In the genomic region with DNA sequence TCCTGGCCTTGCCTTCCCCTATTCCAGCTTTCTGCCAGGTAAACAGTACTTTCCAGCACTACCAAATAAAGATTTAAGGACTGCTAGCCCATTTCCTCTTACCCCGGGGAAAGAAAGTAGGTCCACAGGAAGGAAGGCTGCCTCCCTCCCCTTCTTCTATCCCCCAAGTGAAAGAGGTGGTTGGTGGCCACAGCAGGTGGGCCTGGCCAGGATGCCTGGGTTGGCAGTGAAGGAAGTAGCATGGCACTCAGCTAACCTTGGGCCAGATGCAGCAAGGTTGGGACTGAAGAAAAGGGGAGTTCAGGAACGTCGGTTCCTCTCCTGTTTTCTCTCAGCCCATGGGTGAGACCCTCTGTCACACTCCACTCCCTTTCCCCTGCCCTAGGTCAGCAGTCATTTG, we compare ENCODE assay signal across 32 cellular contexts. TPM values are rescaled to one million over a fixed set of nuclear protein-coding genes. Genes with fewer than 3 reads are reported as not detected.
DNase-seq lines count a peak whose midpoint lies in the region; ATAC-seq, FAIRE-seq and TF ChIP-seq lines count a peak whose summit lies in the region.
"Had no signal": no experiment of that assay in that cellular context is flagged by ENCODE, and none has a peak within 500 bp of the region (broad histone marks: within the 10 kb centered on the region; RNA-seq: fewer than 3 reads in every experiment).

No MANE protein-coding gene starts in this region.

- H3K36me3 ChIP-seq in OCI-LY1 (ENCODE audit: insufficient read depth, low read length), result peaks cover 14% of the 10 kb centered on the region
- peaks cover 0 to 4% of the 10 kb centered on the region in 2 experiments; a peak in 2 of 4 replicates for H3K36me3 ChIP-seq in GM12878 (ENCODE audit: control insufficient read depth in 2 of 2, insufficient read depth in 2 of 2, low read length in 1 of 2)
- H3K36me3 ChIP-seq in thymus (ENCODE audit: control insufficient read depth, insufficient read depth), result peaks cover 7% of the 10 kb centered on the region

- H3K4me3 ChIP-seq in OCI-LY1 (ENCODE audit: low read depth, low read length, poor library complexity, severe bottlenecking) (no peak overlapping the region), GM12878 (no peak overlapping the region), thymus (ENCODE audit: low read length) (no peak overlapping the region)
- H3K4me3 ChIP-seq: left ventricle myocardium inferior, PC-9, right lobe of liver had no signal

- TF ChIP-seq RAD21 in GM12878 (IDR thresholded peaks at IDR 0.05; ENCODE audit: insufficient read depth, low read depth, low read length), result no peak

- peak overlapping the region; percentile 16 for H3K27ac Mint-ChIP-seq in stimulated activated naive CD8-positive, alpha-beta T cell treated with anti-CD3 and anti-CD28 coated beads, Interleukin-15, Interleukin-2, amounts not matched to agents 100 ng/mL and 50 ng/mL, for 24 hours
- H3K27ac Mint-ChIP-seq: activated CD8-positive, alpha-beta memory T cell treated with anti-CD3 and anti-CD28 coated beads, Interleukin-2, amount 10 ng/mL, durations not matched to agents 7 days and 5 days; CD8-positive, alpha-beta T cell; nephron progenitor cell had no signal

- H2AFZ ChIP-seq in OCI-LY1 (ENCODE audit: low read length), result no peak overlapping the region
- H2AFZ ChIP-seq in GM12878 (ENCODE audit: control insufficient read depth, low read depth, low read length), result no peak overlapping the region
- H2AFZ ChIP-seq: PC-9 had no signal

- H3K9ac ChIP-seq in OCI-LY1 (ENCODE audit: low read length) (peak overlapping the region; percentile 14; the same call in 1 of the 2 replicates), GM12878 (ENCODE audit: control insufficient read depth, insufficient read depth, low read length) (no peak overlapping the region; the same call in 1 of the 2 replicates)

- SMC1A ChIA-PET in GM12878 (lab: Charles Lee; ENCODE audit: uncharacterized antibody, unreplicated experiment), result interaction anchor here (0.8 to 34.7 kb wide), 4 partner anchors 9 to 83 kb away, joined by 3 to 1989 read pairs (median 4); a partner anchor contains a TSS

- TF ChIP-seq CTCF in OCI-LY1 (IDR thresholded peaks at IDR 0.05; ENCODE audit: low read length) (no peak), GM12878 (IDR thresholded peaks at IDR 0.05 in 2 of 3, conservative IDR thresholded peaks at IDR 0.05 in 1 of 3; ENCODE audit: control insufficient read depth in 2 of 3, extremely low read depth in 1 of 3, insufficient read depth in 1 of 3, low read depth in 3 of 3, low read length in 3 of 3) (no peak)

- H3K27me3 ChIP-seq in OCI-LY1 (ENCODE audit: insufficient read depth, low read length) (no peaks in the 10 kb centered on the region), GM12878 (replicated peaks in 1 of 2; ENCODE audit: control insufficient read depth in 2 of 2, insufficient read depth in 2 of 2, low read length in 1 of 2) (no peaks in the 10 kb centered on the region), thymus (ENCODE audit: control insufficient read depth, insufficient read depth) (no peaks in the 10 kb centered on the region)
- H3K27me3 ChIP-seq: right lobe of liver had no signal

- RAD21 ChIA-PET in GM12878 (lab: Charles Lee; ENCODE audit: unreplicated experiment), result interaction anchor here (0.9 to 15.9 kb wide), 5 partner anchors 12 to 61 kb away, joined by 3 to 620 read pairs (median 5); a partner anchor contains a TSS

- H3K4me2 ChIP-seq in OCI-LY1 (ENCODE audit: low read length) (no peak overlapping the region; the same call in 1 of the 2 replicates), GM12878 (ENCODE audit: control insufficient read depth, insufficient read depth) (peak overlapping the region; percentile 75)
- H3K4me2 ChIP-seq: PC-9 had no signal

- CTCF ChIA-PET in GM12878 (lab: Yijun Ruan, JAX), result interaction anchor here (1.3 to 34.8 kb wide), 3 partner anchors 12 to 32 kb away, joined by 4 to 2098 read pairs (median 34); a partner anchor contains a TSS

- no peak for ATAC-seq in stimulated activated naive CD8-positive, alpha-beta T cell treated with anti-CD3 and anti-CD28 coated beads, Interleukin-15, Interleukin-2, amounts not matched to agents 100 U/mL and 50 U/mL, for 24 hours
- no peak for ATAC-seq in GM12878
- ATAC-seq in HG03280 (IDR thresholded peaks at IDR 0.05; ENCODE audit: unreplicated experiment), result no peak
- ATAC-seq: activated CD8-positive, alpha-beta memory T cell treated with anti-CD3 and anti-CD28 coated beads, Interleukin-2, amount 10 ng/mL, durations not matched to agents 7 days and 5 days; CD8-positive, alpha-beta T cell; HCT116; right lobe of liver had no signal

- peaks cover 78% of the 10 kb centered on the region for H3K4me1 Mint-ChIP-seq in stimulated activated naive CD8-positive, alpha-beta T cell treated with anti-CD3 and anti-CD28 coated beads, Interleukin-15, Interleukin-2, amounts not matched to agents 100 ng/mL and 50 ng/mL, for 24 hours (ENCODE audit: low read depth)

- H3K36me3 Mint-ChIP-seq in stimulated activated naive CD8-positive, alpha-beta T cell treated with anti-CD3 and anti-CD28 coated beads, Interleukin-15, Interleukin-2, amounts not matched to agents 100 ng/mL and 50 ng/mL, for 24 hours (ENCODE audit: low read depth), result peaks cover 41% of the 10 kb centered on the region

- in situ Hi-C loops in GM12878 (cut with MboI), result loop anchor here (25.0 kb wide), 2 partner anchors 1056 to 1406 kb away; a partner anchor contains a TSS

- peaks cover 16% of the 10 kb centered on the region; the same call in 1 of the 2 replicates for H3F3A ChIP-seq in OCI-LY1 (ENCODE audit: insufficient read depth, low read length)

- no peaks in the 10 kb centered on the region for H3K9me3 Mint-ChIP-seq in stimulated activated naive CD8-positive, alpha-beta T cell treated with anti-CD3 and anti-CD28 coated beads, Interleukin-15, Interleukin-2, amounts not matched to agents 100 ng/mL and 50 ng/mL, for 24 hours
- H3K9me3 Mint-ChIP-seq: CD8-positive, alpha-beta T cell; nephron progenitor cell had no signal

- no peaks in the 10 kb centered on the region for H3K9me2 ChIP-seq in OCI-LY1 (ENCODE audit: low read depth, low read length)

- H3K4me1 ChIP-seq in OCI-LY1 (ENCODE audit: insufficient read depth, low read length, severe bottlenecking) (peaks cover 60% of the 10 kb centered on the region), GM12878 (ENCODE audit: control insufficient read depth, insufficient read depth, low read length) (peaks cover 52% of the 10 kb centered on the region), thymus (ENCODE audit: control insufficient read depth, insufficient read depth, low read length) (peaks cover 43% of the 10 kb centered on the region)
- H3K4me1 ChIP-seq: right lobe of liver had no signal

- intact Hi-C loops in GM12878 (cut with micrococcal nuclease; ENCODE audit: unreplicated experiment), result no loop called here

- FAIRE-seq in GM12878 (lab: Jason Lieb, UNC), result no peak
- FAIRE-seq: G401.6, HTR-8/SVneo had no signal

- H3K27me3 Mint-ChIP-seq in stimulated activated naive CD8-positive, alpha-beta T cell treated with anti-CD3 and anti-CD28 coated beads, Interleukin-15, Interleukin-2, amounts not matched to agents 100 ng/mL and 50 ng/mL, for 24 hours, result peaks cover 5% of the 10 kb centered on the region

- no peak for DNase-seq in stimulated activated naive CD8-positive, alpha-beta T cell treated with anti-CD3 and anti-CD28 coated beads, Interleukin-15, Interleukin-2, amounts not matched to agents 100 U/mL and 50 U/mL, for 24 hours
- no peak for DNase-seq in GM12878 (ENCODE audit: low read depth, low spot score)
- DNase-seq in superior temporal gyrus (ENCODE audit: extremely low spot score), result no peak
- DNase-seq in globus pallidus (ENCODE audit: low spot score), result no peak
- DNase-seq: activated CD4-positive, alpha-beta T cell treated with anti-CD3 and anti-CD28 coated beads for 1 hour; activated CD8-positive, alpha-beta memory T cell treated with anti-CD3 and anti-CD28 coated beads, Interleukin-2, amount 10 ng/mL, durations not matched to agents 7 days and 5 days; aorta; CD8-positive, alpha-beta T cell; DMS153; Kasumi-1; left ventricle myocardium inferior; midbrain; NCI-H1048; NCI-H187; NCI-H774; nephron progenitor cell; PC-9; posterior cingulate gyrus; right lobe of liver; SHP77; stimulated activated CD4-positive, alpha-beta T cell treated with anti-CD3 and anti-CD28 coated beads, Interleukin-15, amount 100 ng/mL, for 24 hours; substantia nigra had no signal

- POLR2A ChIA-PET in GM12878 (lab: Charles Lee), result interaction anchor here (0.6 to 9.1 kb wide), 7 partner anchors 13 to 44 kb away, joined by 3 to 255 read pairs (median 4); a partner anchor contains a TSS

- no peak overlapping the region for H3K4me3 Mint-ChIP-seq in stimulated activated naive CD8-positive, alpha-beta T cell treated with anti-CD3 and anti-CD28 coated beads, Interleukin-15, Interleukin-2, amounts not matched to agents 100 ng/mL and 50 ng/mL, for 24 hours
- H3K4me3 Mint-ChIP-seq: activated CD8-positive, alpha-beta memory T cell treated with anti-CD3 and anti-CD28 coated beads, Interleukin-2, amount 10 ng/mL, durations not matched to agents 7 days and 5 days; CD8-positive, alpha-beta T cell; nephron progenitor cell had no signal

- no peaks in the 10 kb centered on the region for H3K9me3 ChIP-seq in OCI-LY1 (ENCODE audit: low read length)
- no peaks in the 10 kb centered on the region for H3K9me3 ChIP-seq in GM12878 (replicated peaks; ENCODE audit: control insufficient read depth, insufficient read depth, low read length)
- no peaks in the 10 kb centered on the region for H3K9me3 ChIP-seq in thymus (ENCODE audit: control insufficient read depth)
- H3K9me3 ChIP-seq: left ventricle myocardium inferior, right lobe of liver had no signal

- 2% methylated on average over 3 of the region's 3 CpGs for WGBS in GM12878 (ENCODE audit: insufficient coverage, insufficient replicate concordance, low lambda C conversion rate, missing lambda C conversion rate)
- WGBS in thymus, result 10% methylated on average over 3 of the region's 3 CpGs

- H3K27ac ChIP-seq in OCI-LY1 (ENCODE audit: low read depth, low read length, poor library complexity, severe bottlenecking) (peak overlapping the region; percentile 69), GM12878 (ENCODE audit: control insufficient read depth, insufficient read depth) (peak overlapping the region; percentile 66), thymus (ENCODE audit: low read depth) (peak overlapping the region; percentile 74)
- H3K27ac ChIP-seq: left ventricle myocardium inferior, PC-9, right lobe of liver had no signal

- no peak for TF ChIP-seq EP300 in GM12878 (IDR thresholded peaks at IDR 0.05; ENCODE audit: borderline replicate concordance in 1 of 2, control insufficient read depth in 1 of 2, low read depth in 2 of 2, low read length in 2 of 2)

- BruUV-seq in GM12878 (replicated peaks; lab: Mats Ljungman, UMichigan), result no TSS peak

- H3K79me2 ChIP-seq in OCI-LY1 (ENCODE audit: insufficient read depth, low read length) (no peaks in the 10 kb centered on the region), GM12878 (ENCODE audit: control insufficient read depth, insufficient read depth, low read length) (peaks cover 16% of the 10 kb centered on the region)

- 0 out of 2 replicates have a peak, but pooled peaks have one; percentile 21 for TF ChIP-seq POLR2A in GM12878 (IDR thresholded peaks at IDR 0.05; ENCODE audit: low read depth, low read length)

- H4K20me1 ChIP-seq in OCI-LY1 (ENCODE audit: insufficient read depth, low read length) (no peaks in the 10 kb centered on the region), GM12878 (ENCODE audit: control insufficient read depth, insufficient read depth) (no peaks in the 10 kb centered on the region)

RNA-seq across cellular contexts. Expression of a gene that starts 8.9 kb away (rescaled TPM):
- 15.8 and 17.1 TPM in 2 replicates for total RNA-seq in GM12878 (2013; cell fraction: nucleolus; rRNA removed)
- total RNA-seq in GM12878 (2014; rRNA removed), result 11.2 and 14.1 TPM in 2 replicates
- 5.3 and 5.4 TPM in 2 replicates for total RNA-seq in GM12878 (2014; rRNA removed; fragmentation: Illumina TruSeq; extraction: Trizol)
- total RNA-seq in GM12878 (2021), result 11.9 and 12.0 TPM in 2 replicates
- polyA plus RNA-seq in GM12878 (2011; ENCODE audit: low read depth), result 3.5 TPM
- polyA plus RNA-seq in GM12878 (2011; rRNA removed), result 3.1 and 5.9 TPM in 2 replicates
- 9.2 and 15.5 TPM in 2 replicates for polyA plus RNA-seq in GM12878 (2011; cell fraction: cytosol; rRNA removed)
- polyA plus RNA-seq in GM12878 (2011; cell fraction: nucleus; rRNA removed), result 17.1 and 26.5 TPM in 2 replicates
- 15.7 and 19.0 TPM in 2 replicates for polyA plus RNA-seq in GM12878 (2012)
- 0.65 and 1.5 TPM in 2 replicates for polyA plus RNA-seq in GM12878 (2014; fragmentation: Illumina TruSeq; extraction: Trizol)
- polyA plus RNA-seq in GM12878 (2014; fragmentation: Nextera tagmentation; extraction: Ambion mirVana), result under 1 TPM; 0.19 to 0.64 TPM
- 13.9 and 15.1 TPM in 2 replicates for polyA plus RNA-seq in GM12878 (2014; rRNA removed)
- polyA plus RNA-seq in GM12878 (2016; fragmentation: Nextera tagmentation; extraction: Ambion mirVana), result 10 to 100 TPM in 1 of 2 experiments, 1 to 10 TPM in 1; 8.2 to 11.1 TPM
- 2.8 and 7.6 TPM in 2 replicates for polyA minus RNA-seq in GM12878 (2011; rRNA and poly(A)+ RNA removed)
- polyA minus RNA-seq in GM12878 (2011; cell fraction: cytosol; rRNA and poly(A)+ RNA removed), result 3.7 and 6.3 TPM in 2 replicates
- 4.5 and 11.0 TPM in 2 replicates for polyA minus RNA-seq in GM12878 (2011; cell fraction: nucleus; rRNA and poly(A)+ RNA removed)
- 23.6 TPM for polyA plus RNA-seq in thymus

RNA-seq across cellular contexts. Expression of a gene that starts 9.9 kb away (rescaled TPM):
- 3.5 and 6.3 TPM in 2 replicates for total RNA-seq in GM12878 (2013; cell fraction: nucleolus; rRNA removed)
- total RNA-seq in GM12878 (2014; rRNA removed) (2.2 and 2.5 TPM in 2 replicates), GM12878 (2014; rRNA removed; fragmentation: Illumina TruSeq; extraction: Trizol) (2.7 and 2.9 TPM in 2 replicates), GM12878 (2021) (2.5 and 3.5 TPM in 2 replicates)
- 2.1 TPM for polyA plus RNA-seq in GM12878 (2011; ENCODE audit: low read depth)
- polyA plus RNA-seq in GM12878 (2011; rRNA removed) (8.9 and 11.1 TPM in 2 replicates), GM12878 (2014; fragmentation: Illumina TruSeq; extraction: Trizol) (4.3 and 4.9 TPM in 2 replicates), GM12878 (2014; fragmentation: Nextera tagmentation; extraction: Ambion mirVana) (under 1 TPM; 0.45 to 0.58 TPM), GM12878 (2014; rRNA removed) (2.6 and 3.5 TPM in 2 replicates), GM12878 (2016; fragmentation: Nextera tagmentation; extraction: Ambion mirVana) (1 to 10 TPM; 2.8 to 3.1 TPM), thymus (2.5 TPM)
- polyA plus RNA-seq in GM12878 (2011; cell fraction: cytosol; rRNA removed), result 4.8 and 5.9 TPM in 2 replicates
- polyA plus RNA-seq in GM12878 (2011; cell fraction: nucleus; rRNA removed), result 12.0 and 12.5 TPM in 2 replicates
- 2.4 and 3.1 TPM in 2 replicates for polyA plus RNA-seq in GM12878 (2012)
- 1.7 and 2.7 TPM in 2 replicates for polyA minus RNA-seq in GM12878 (2011; rRNA and poly(A)+ RNA removed)
- polyA minus RNA-seq in GM12878 (2011; cell fraction: cytosol; rRNA and poly(A)+ RNA removed), result 0.94 TPM in 1 of 2 replicates, not detected in the other
- 1.8 and 2.3 TPM in 2 replicates for polyA minus RNA-seq in GM12878 (2011; cell fraction: nucleus; rRNA and poly(A)+ RNA removed)
- total RNA-seq: dermis microvascular lymphatic vessel endothelial cell had no signal

RNA-seq across cellular contexts. Expression of a gene that starts 14.5 kb away (rescaled TPM):
- total RNA-seq in GM12878 (2013; cell fraction: nucleolus; rRNA removed), result 503 and 551 TPM in 2 replicates
- total RNA-seq in GM12878 (2014; rRNA removed) (542 and 564 TPM in 2 replicates), GM12878 (2014; rRNA removed; fragmentation: Illumina TruSeq; extraction: Trizol) (316 and 317 TPM in 2 replicates), GM12878 (2021) (337 and 345 TPM in 2 replicates)
- polyA plus RNA-seq in GM12878 (2011; ENCODE audit: low read depth), result 166 TPM
- polyA plus RNA-seq in GM12878 (2011; rRNA removed) (399 and 625 TPM in 2 replicates), GM12878 (2014; fragmentation: Illumina TruSeq; extraction: Trizol) (379 and 384 TPM in 2 replicates), GM12878 (2014; fragmentation: Nextera tagmentation; extraction: Ambion mirVana) (100 to 1,000 TPM; 271 to 277 TPM), GM12878 (2014; rRNA removed) (661 and 728 TPM in 2 replicates), GM12878 (2016; fragmentation: Nextera tagmentation; extraction: Ambion mirVana) (100 to 1,000 TPM; 275 to 296 TPM), thymus (761 TPM)
- 854 and 1,032 TPM in 2 replicates for polyA plus RNA-seq in GM12878 (2011; cell fraction: cytosol; rRNA removed)
- polyA plus RNA-seq in GM12878 (2011; cell fraction: nucleus; rRNA removed), result 1,451 and 1,606 TPM in 2 replicates
- polyA plus RNA-seq in GM12878 (2012), result 337 and 387 TPM in 2 replicates
- polyA minus RNA-seq in GM12878 (2011; rRNA and poly(A)+ RNA removed), result 683 and 1,173 TPM in 2 replicates
- polyA minus RNA-seq in GM12878 (2011; cell fraction: cytosol; rRNA and poly(A)+ RNA removed), result 192 and 243 TPM in 2 replicates
- 336 and 534 TPM in 2 replicates for polyA minus RNA-seq in GM12878 (2011; cell fraction: nucleus; rRNA and poly(A)+ RNA removed)

RNA-seq across cellular contexts. Expression of a gene that starts 15.8 kb away (rescaled TPM):
- total RNA-seq in GM12878 (2013; cell fraction: nucleolus; rRNA removed), result 9.0 and 10.2 TPM in 2 replicates
- 50.0 and 50.2 TPM in 2 replicates for total RNA-seq in GM12878 (2014; rRNA removed)
- 35.8 and 36.4 TPM in 2 replicates for total RNA-seq in GM12878 (2014; rRNA removed; fragmentation: Illumina TruSeq; extraction: Trizol)
- total RNA-seq in GM12878 (2021), result 69.8 and 72.5 TPM in 2 replicates
- 45.5 TPM for polyA plus RNA-seq in GM12878 (2011; ENCODE audit: low read depth)
- polyA plus RNA-seq in GM12878 (2011; rRNA removed), result 10.6 and 27.5 TPM in 2 replicates
- 30.5 and 33.8 TPM in 2 replicates for polyA plus RNA-seq in GM12878 (2011; cell fraction: cytosol; rRNA removed)
- 26.1 and 29.1 TPM in 2 replicates for polyA plus RNA-seq in GM12878 (2011; cell fraction: nucleus; rRNA removed)
- polyA plus RNA-seq in GM12878 (2012), result 70.4 and 102 TPM in 2 replicates
- polyA plus RNA-seq in GM12878 (2014; fragmentation: Illumina TruSeq; extraction: Trizol), result 84.7 and 94.0 TPM in 2 replicates
- polyA plus RNA-seq in GM12878 (2014; fragmentation: Nextera tagmentation; extraction: Ambion mirVana), result 100 to 1,000 TPM in 1 of 2 experiments, 10 to 100 TPM in 1; 87.8 to 100 TPM
- 40.8 and 46.9 TPM in 2 replicates for polyA plus RNA-seq in GM12878 (2014; rRNA removed)
- 10 to 100 TPM; 80.3 to 88.3 TPM for polyA plus RNA-seq in GM12878 (2016; fragmentation: Nextera tagmentation; extraction: Ambion mirVana)
- 17.0 and 17.4 TPM in 2 replicates for polyA minus RNA-seq in GM12878 (2011; rRNA and poly(A)+ RNA removed)
- polyA minus RNA-seq in GM12878 (2011; cell fraction: cytosol; rRNA and poly(A)+ RNA removed), result 19.0 and 20.9 TPM in 2 replicates
- polyA minus RNA-seq in GM12878 (2011; cell fraction: nucleus; rRNA and poly(A)+ RNA removed), result 4.0 and 4.9 TPM in 2 replicates
- polyA plus RNA-seq in thymus, result 2.2 TPM
- total RNA-seq: aorta, cardiac septum, dermis microvascular lymphatic vessel endothelial cell, fibroblast of villous mesenchyme, left ventricle myocardium inferior, PC-9 had no signal

RNA-seq across cellular contexts. Expression of a gene that starts 19.1 kb away (rescaled TPM):
- 19.7 and 21.4 TPM in 2 replicates for total RNA-seq in GM12878 (2013; cell fraction: nucleolus; rRNA removed)
- 89.1 and 92.9 TPM in 2 replicates for total RNA-seq in GM12878 (2014; rRNA removed)
- 68.6 and 70.2 TPM in 2 replicates for total RNA-seq in GM12878 (2014; rRNA removed; fragmentation: Illumina TruSeq; extraction: Trizol)
- 80.5 and 83.9 TPM in 2 replicates for total RNA-seq in GM12878 (2021)
- polyA plus RNA-seq in GM12878 (2011; ENCODE audit: low read depth), result 12.5 TPM
- 15.0 and 22.7 TPM in 2 replicates for polyA plus RNA-seq in GM12878 (2011; rRNA removed)
- polyA plus RNA-seq in GM12878 (2011; cell fraction: cytosol; rRNA removed), result 28.8 and 29.4 TPM in 2 replicates
- 74.0 and 77.8 TPM in 2 replicates for polyA plus RNA-seq in GM12878 (2011; cell fraction: nucleus; rRNA removed)
- 26.7 and 36.6 TPM in 2 replicates for polyA plus RNA-seq in GM12878 (2012)
- 50.6 and 74.3 TPM in 2 replicates for polyA plus RNA-seq in GM12878 (2014; fragmentation: Illumina TruSeq; extraction: Trizol)
- polyA plus RNA-seq in GM12878 (2014; fragmentation: Nextera tagmentation; extraction: Ambion mirVana), result 10 to 100 TPM; 18.0 to 30.2 TPM
- polyA plus RNA-seq in GM12878 (2014; rRNA removed), result 94.8 and 97.1 TPM in 2 replicates
- polyA plus RNA-seq in GM12878 (2016; fragmentation: Nextera tagmentation; extraction: Ambion mirVana), result 10 to 100 TPM; 49.4 to 53.5 TPM
- polyA minus RNA-seq in GM12878 (2011; rRNA and poly(A)+ RNA removed), result 12.1 and 23.3 TPM in 2 replicates
- 14.3 and 17.4 TPM in 2 replicates for polyA minus RNA-seq in GM12878 (2011; cell fraction: cytosol; rRNA and poly(A)+ RNA removed)
- polyA minus RNA-seq in GM12878 (2011; cell fraction: nucleus; rRNA and poly(A)+ RNA removed), result 34.0 and 36.5 TPM in 2 replicates
- polyA plus RNA-seq in thymus, result 1.4 TPM
- total RNA-seq: dermis microvascular lymphatic vessel endothelial cell, PC-9 had no signal
